Comparison of ENCODE assay signal across 8 cellular contexts in the genomic region with DNA sequence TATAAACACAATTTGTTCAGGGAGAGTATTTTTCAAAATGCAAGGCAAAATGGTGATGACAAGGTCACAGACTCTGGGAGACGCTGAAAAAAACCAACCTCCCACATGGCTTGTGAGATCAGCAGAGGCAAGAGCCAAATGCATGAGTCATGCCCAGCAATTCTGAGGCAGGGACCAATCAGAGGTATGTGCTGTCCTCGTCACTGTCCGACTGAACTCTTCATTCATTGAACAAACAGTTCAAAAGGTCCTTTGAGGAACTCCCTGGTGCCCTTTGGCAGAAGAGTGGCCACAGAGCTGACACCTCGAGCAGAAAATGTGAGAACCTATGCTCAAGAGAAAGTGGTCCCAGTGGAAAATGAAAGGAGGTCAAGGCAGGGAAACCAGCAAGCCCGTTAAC. TPM values are rescaled to one million over a fixed set of nuclear protein-coding genes. Genes with fewer than 3 reads are reported as not detected.
A peak's percentile ranks its signal among the peaks of the same experiment; 100 is the strongest.
DNase-seq lines count a peak whose midpoint lies in the region; ATAC-seq and TF ChIP-seq lines count a peak whose summit lies in the region.

No MANE protein-coding gene starts in this region.

- peaks cover 13% of the 10 kb centered on the region; the same call in 2 of the 3 replicates for H3K4me1 Mint-ChIP-seq in GM23338
- no peaks in the 10 kb centered on the region for H3K4me1 Mint-ChIP-seq in activated T-cell treated with anti-CD3 and anti-CD28 coated beads, Interleukin-2, amount 50 U/mL, for 4 hours (ENCODE audit: low read depth)

- ATAC-seq in GM23338 (no peak), sciatic nerve (peak; percentile 96), GM18909 (IDR thresholded peaks at IDR 0.05; ENCODE audit: poor library complexity, unreplicated experiment) (no peak), HG03565 (IDR thresholded peaks at IDR 0.05; ENCODE audit: unreplicated experiment) (no peak)
- no peak for ATAC-seq in activated T-cell treated with anti-CD3 and anti-CD28 coated beads, Interleukin-2, amount 50 U/mL, for 4 hours

- no peaks in the 10 kb centered on the region for H3K27me3 ChIP-seq in GM23338 (ENCODE audit: insufficient read depth)

- H3K27me3 Mint-ChIP-seq in GM23338 (ENCODE audit: insufficient read depth, low read depth, poor library complexity), result no peaks in the 10 kb centered on the region
- no peaks in the 10 kb centered on the region for H3K27me3 Mint-ChIP-seq in activated T-cell treated with anti-CD3 and anti-CD28 coated beads, Interleukin-2, amount 50 U/mL, for 4 hours (ENCODE audit: low read depth)

- no peak for TF ChIP-seq CTCF in GM23338 (conservative IDR thresholded peaks at IDR 0.05; ENCODE audit: low read depth in 2 of 2)

- peak overlapping the region; percentile 84 for H3K27ac Mint-ChIP-seq in GM23338

- no peak overlapping the region for H3K4me2 ChIP-seq in GM23338

- no peak overlapping the region for H3K4me3 Mint-ChIP-seq in GM23338
- H3K4me3 Mint-ChIP-seq in activated T-cell treated with anti-CD3 and anti-CD28 coated beads, Interleukin-2, amount 50 U/mL, for 4 hours, result no peak overlapping the region

- no peaks in the 10 kb centered on the region; the same call in 2 of the 3 replicates for H3K9me3 Mint-ChIP-seq in GM23338
- peaks cover 15% of the 10 kb centered on the region for H3K9me3 Mint-ChIP-seq in activated T-cell treated with anti-CD3 and anti-CD28 coated beads, Interleukin-2, amount 50 U/mL, for 4 hours

- H3K36me3 Mint-ChIP-seq in GM23338 (ENCODE audit: low read depth), result no peaks in the 10 kb centered on the region
- H3K36me3 Mint-ChIP-seq in activated T-cell treated with anti-CD3 and anti-CD28 coated beads, Interleukin-2, amount 50 U/mL, for 4 hours (ENCODE audit: insufficient read depth), result no peaks in the 10 kb centered on the region

- no peak overlapping the region for H3K4me3 ChIP-seq in GM23338

- H3F3A ChIP-seq in GM23338 (replicated peaks; ENCODE audit: low read depth), result no peaks in the 10 kb centered on the region

- H3K79me2 ChIP-seq in GM23338 (replicated peaks; ENCODE audit: insufficient read depth), result no peaks in the 10 kb centered on the region

- H3K4me1 ChIP-seq in GM23338 (ENCODE audit: insufficient read depth), result 0 out of 2 replicates have a peak, but pooled peaks cover 5% of the 10 kb centered on the region

- H4K20me1 ChIP-seq in GM23338 (replicated peaks; ENCODE audit: insufficient read depth), result no peaks in the 10 kb centered on the region

- H2AFZ ChIP-seq in GM23338, result no peak overlapping the region

- peak; percentile 13 for DNase-seq in GM23338 (ENCODE audit: low spot score)
- peak in 52 of 56 donors; percentile 31 to 92 (median 76) for DNase-seq in amygdala (lab: John Stamatoyannopoulos, UW)
- DNase-seq in hepatic stellate cell (ENCODE audit: low spot score), result peak; percentile 78
- DNase-seq in sciatic nerve (ENCODE audit: low spot score), result peak; percentile 68
- DNase-seq in NCI-H146 (lab: John Stamatoyannopoulos, UW), result no peak
- DNase-seq in activated T-cell treated with anti-CD3 and anti-CD28 coated beads, Interleukin-2, amount 50 U/mL, for 4 hours, result no peak

- no peaks in the 10 kb centered on the region for H3K36me3 ChIP-seq in GM23338 (ENCODE audit: insufficient read depth)

- no peaks in the 10 kb centered on the region for H3K9me2 ChIP-seq in GM23338 (ENCODE audit: insufficient read depth)

- intact Hi-C loops in sciatic nerve (cut with DNase I), result no loop called here

- H3K27ac ChIP-seq in GM23338 (ENCODE audit: low read depth), result no peak overlapping the region

TF ChIP-seq in GM23338, 12 proteins besides CTCF, POLR2A, EP300 and RAD21 (continues in another document):
- TF ChIP-seq NANOG (IDR thresholded peaks at IDR 0.05; ENCODE audit: borderline replicate concordance), result no peak
- TF ChIP-seq POLR2AphosphoS5 (IDR thresholded peaks at IDR 0.05; ENCODE audit: low read depth), result no peak
- TF ChIP-seq ZNF331 (CRISPR knock-in tag; IDR thresholded peaks at IDR 0.05; ENCODE audit: low read depth), result no peak
- TF ChIP-seq, protein P1, sequence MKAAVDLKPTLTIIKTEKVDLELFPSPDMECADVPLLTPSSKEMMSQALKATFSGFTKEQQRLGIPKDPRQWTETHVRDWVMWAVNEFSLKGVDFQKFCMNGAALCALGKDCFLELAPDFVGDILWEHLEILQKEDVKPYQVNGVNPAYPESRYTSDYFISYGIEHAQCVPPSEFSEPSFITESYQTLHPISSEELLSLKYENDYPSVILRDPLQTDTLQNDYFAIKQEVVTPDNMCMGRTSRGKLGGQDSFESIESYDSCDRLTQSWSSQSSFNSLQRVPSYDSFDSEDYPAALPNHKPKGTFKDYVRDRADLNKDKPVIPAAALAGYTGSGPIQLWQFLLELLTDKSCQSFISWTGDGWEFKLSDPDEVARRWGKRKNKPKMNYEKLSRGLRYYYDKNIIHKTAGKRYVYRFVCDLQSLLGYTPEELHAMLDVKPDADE (IDR thresholded peaks at IDR 0.05), result no peak
- no peak for TF ChIP-seq STAT1 (IDR thresholded peaks at IDR 0.05; ENCODE audit: unreplicated experiment)
- TF ChIP-seq ZNF114 (CRISPR knock-in tag; IDR thresholded peaks at IDR 0.05), result no peak
- no peak for TF ChIP-seq EZH2 (IDR thresholded peaks at IDR 0.05; ENCODE audit: low read depth, unreplicated experiment)
- TF ChIP-seq, protein P2, sequence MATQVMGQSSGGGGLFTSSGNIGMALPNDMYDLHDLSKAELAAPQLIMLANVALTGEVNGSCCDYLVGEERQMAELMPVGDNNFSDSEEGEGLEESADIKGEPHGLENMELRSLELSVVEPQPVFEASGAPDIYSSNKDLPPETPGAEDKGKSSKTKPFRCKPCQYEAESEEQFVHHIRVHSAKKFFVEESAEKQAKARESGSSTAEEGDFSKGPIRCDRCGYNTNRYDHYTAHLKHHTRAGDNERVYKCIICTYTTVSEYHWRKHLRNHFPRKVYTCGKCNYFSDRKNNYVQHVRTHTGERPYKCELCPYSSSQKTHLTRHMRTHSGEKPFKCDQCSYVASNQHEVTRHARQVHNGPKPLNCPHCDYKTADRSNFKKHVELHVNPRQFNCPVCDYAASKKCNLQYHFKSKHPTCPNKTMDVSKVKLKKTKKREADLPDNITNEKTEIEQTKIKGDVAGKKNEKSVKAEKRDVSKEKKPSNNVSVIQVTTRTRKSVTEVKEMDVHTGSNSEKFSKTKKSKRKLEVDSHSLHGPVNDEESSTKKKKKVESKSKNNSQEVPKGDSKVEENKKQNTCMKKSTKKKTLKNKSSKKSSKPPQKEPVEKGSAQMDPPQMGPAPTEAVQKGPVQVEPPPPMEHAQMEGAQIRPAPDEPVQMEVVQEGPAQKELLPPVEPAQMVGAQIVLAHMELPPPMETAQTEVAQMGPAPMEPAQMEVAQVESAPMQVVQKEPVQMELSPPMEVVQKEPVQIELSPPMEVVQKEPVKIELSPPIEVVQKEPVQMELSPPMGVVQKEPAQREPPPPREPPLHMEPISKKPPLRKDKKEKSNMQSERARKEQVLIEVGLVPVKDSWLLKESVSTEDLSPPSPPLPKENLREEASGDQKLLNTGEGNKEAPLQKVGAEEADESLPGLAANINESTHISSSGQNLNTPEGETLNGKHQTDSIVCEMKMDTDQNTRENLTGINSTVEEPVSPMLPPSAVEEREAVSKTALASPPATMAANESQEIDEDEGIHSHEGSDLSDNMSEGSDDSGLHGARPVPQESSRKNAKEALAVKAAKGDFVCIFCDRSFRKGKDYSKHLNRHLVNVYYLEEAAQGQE (IDR thresholded peaks at IDR 0.05; ENCODE audit: unreplicated experiment), result no peak

RNA-seq across cellular contexts. Expression of a gene that starts 51.0 kb away (rescaled TPM):
- 8.9 and 19.6 TPM in 2 replicates for total RNA-seq in GM23338 (2014; rRNA removed; shearing (Covaris generic))
- 1.4 and 3.5 TPM in 2 replicates for polyA plus RNA-seq in GM23338 (2016; fragmentation: Nextera tagmentation; extraction: Ambion mirVana)
- total RNA-seq in sciatic nerve, result 238 TPM
- under 1 TPM; 0.10 to 0.66 (median 0.35) TPM for total RNA-seq in activated T-cell treated with anti-CD3 and anti-CD28 coated beads, Interleukin-2, amount 50 U/mL, for 4 hours

Comparison
In these comparisons a context has a peak if more than half of its experiments do, and no peak if none do; other contexts are left out.
1. DNase-seq: peak in GM23338 (single experiment), amygdala (52 of 56), hepatic stellate cell (single experiment) and sciatic nerve (single experiment); none in NCI-H146 (single experiment) and activated T-cell treated with anti-CD3 and anti-CD28 coated beads, Interleukin-2, amount 50 U/mL, for 4 hours (single experiment).